ENCODE assay signal across 1 cellular context in the genomic region with DNA sequence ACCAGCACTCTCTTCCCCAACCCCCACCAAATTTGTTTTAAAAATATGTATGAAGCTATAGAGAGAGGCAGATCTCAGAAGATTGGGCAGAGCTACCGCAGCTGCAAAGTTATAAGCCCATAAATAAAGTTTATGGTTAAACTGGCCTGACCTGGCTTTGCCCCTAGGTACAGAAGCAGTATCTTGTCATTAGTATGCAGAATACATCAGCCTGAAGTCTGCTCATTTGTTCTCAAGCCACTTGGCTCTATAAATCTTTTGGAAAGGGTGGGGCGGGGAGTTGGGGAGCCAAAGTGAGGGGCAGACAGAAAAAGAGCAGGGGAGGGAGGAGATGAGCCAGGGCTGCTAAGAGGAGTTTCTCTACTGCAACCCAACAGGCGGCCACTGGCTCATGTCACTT.
TF ChIP-seq lines count a peak whose summit lies in the region.

No MANE protein-coding gene starts in this region.

TF ChIP-seq in GM23338, 12 proteins besides CTCF, POLR2A, EP300 and RAD21 (continued from another document):
- TF ChIP-seq, protein P1, sequence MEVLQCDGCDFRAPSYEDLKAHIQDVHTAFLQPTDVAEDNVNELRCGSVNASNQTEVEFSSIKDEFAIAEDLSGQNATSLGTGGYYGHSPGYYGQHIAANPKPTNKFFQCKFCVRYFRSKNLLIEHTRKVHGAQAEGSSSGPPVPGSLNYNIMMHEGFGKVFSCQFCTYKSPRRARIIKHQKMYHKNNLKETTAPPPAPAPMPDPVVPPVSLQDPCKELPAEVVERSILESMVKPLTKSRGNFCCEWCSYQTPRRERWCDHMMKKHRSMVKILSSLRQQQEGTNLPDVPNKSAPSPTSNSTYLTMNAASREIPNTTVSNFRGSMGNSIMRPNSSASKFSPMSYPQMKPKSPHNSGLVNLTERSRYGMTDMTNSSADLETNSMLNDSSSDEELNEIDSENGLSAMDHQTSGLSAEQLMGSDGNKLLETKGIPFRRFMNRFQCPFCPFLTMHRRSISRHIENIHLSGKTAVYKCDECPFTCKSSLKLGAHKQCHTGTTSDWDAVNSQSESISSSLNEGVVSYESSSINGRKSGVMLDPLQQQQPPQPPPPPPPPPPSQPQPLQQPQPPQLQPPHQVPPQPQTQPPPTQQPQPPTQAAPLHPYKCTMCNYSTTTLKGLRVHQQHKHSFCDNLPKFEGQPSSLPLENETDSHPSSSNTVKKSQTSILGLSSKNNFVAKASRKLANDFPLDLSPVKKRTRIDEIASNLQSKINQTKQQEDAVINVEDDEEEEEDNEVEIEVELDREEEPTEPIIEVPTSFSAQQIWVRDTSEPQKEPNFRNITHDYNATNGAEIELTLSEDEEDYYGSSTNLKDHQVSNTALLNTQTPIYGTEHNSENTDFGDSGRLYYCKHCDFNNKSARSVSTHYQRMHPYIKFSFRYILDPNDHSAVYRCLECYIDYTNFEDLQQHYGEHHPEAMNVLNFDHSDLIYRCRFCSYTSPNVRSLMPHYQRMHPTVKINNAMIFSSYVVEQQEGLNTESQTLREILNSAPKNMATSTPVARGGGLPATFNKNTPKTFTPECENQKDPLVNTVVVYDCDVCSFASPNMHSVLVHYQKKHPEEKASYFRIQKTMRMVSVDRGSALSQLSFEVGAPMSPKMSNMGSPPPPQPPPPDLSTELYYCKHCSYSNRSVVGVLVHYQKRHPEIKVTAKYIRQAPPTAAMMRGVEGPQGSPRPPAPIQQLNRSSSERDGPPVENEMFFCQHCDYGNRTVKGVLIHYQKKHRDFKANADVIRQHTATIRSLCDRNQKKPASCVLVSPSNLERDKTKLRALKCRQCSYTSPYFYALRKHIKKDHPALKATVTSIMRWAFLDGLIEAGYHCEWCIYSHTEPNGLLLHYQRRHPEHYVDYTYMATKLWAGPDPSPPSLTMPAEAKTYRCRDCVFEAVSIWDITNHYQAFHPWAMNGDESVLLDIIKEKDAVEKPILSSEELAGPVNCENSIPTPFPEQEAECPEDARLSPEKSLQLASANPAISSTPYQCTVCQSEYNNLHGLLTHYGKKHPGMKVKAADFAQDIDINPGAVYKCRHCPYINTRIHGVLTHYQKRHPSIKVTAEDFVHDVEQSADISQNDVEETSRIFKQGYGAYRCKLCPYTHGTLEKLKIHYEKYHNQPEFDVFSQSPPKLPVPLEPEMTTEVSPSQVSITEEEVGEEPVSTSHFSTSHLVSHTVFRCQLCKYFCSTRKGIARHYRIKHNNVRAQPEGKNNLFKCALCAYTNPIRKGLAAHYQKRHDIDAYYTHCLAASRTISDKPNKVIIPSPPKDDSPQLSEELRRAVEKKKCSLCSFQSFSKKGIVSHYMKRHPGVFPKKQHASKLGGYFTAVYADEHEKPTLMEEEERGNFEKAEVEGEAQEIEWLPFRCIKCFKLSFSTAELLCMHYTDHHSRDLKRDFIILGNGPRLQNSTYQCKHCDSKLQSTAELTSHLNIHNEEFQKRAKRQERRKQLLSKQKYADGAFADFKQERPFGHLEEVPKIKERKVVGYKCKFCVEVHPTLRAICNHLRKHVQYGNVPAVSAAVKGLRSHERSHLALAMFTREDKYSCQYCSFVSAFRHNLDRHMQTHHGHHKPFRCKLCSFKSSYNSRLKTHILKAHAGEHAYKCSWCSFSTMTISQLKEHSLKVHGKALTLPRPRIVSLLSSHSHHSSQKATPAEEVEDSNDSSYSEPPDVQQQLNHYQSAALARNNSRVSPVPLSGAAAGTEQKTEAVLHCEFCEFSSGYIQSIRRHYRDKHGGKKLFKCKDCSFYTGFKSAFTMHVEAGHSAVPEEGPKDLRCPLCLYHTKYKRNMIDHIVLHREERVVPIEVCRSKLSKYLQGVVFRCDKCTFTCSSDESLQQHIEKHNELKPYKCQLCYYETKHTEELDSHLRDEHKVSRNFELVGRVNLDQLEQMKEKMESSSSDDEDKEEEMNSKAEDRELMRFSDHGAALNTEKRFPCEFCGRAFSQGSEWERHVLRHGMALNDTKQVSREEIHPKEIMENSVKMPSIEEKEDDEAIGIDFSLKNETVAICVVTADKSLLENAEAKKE (CRISPR knock-in tag; IDR thresholded peaks at IDR 0.05): no peak
- no peak for TF ChIP-seq EZH2 (IDR thresholded peaks at IDR 0.05; ENCODE audit: low read depth, unreplicated experiment)
- no peak for TF ChIP-seq CREB1 (CRISPR knock-in tag; IDR thresholded peaks at IDR 0.05; ENCODE audit: low read depth)
- TF ChIP-seq ZNF114 (CRISPR knock-in tag; IDR thresholded peaks at IDR 0.05): no peak
- no peak for TF ChIP-seq POLR2AphosphoS5 (IDR thresholded peaks at IDR 0.05; ENCODE audit: low read depth)
